ENCODE assay signal across 19 cellular contexts in genomic region chr1:36557041-36558000, GRCh38.
"Had no signal": no experiment of that assay in that cellular context is flagged by ENCODE, and none has a peak within 500 bp of the region (broad histone marks: within the 10 kb centered on the region; RNA-seq: fewer than 3 reads in every experiment).

No MANE protein-coding gene starts in this region.

- H3K27ac Mint-ChIP-seq: activated CD4-positive, alpha-beta T cell treated with anti-CD3 and anti-CD28 coated beads for 36 hours; activated T-cell treated with anti-CD3 and anti-CD28 coated beads, Interleukin-2, amount 50 U/mL, for 24 hours; activated T-helper 2 cell treated with anti-CD3 and anti-CD28 coated beads, Interferon-gamma antibody, Interleukin-2, Interleukin-4, amounts not matched to agents 10 μg/mL and 5 μg/mL and 100 μg/mL, durations not matched to agents 14 hours and 24 hours and 36 hours; dendritic cell treated with granulocyte-macrophage colony-stimulating factor and Interleukin-4, amounts not matched to agents 40 ng/mL and 50 ng/mL, for 4 days; nephron progenitor cell; stimulated activated naive CD8-positive, alpha-beta T cell treated with anti-CD3 and anti-CD28 coated beads, Interleukin-15, Interleukin-2, amounts not matched to agents 100 ng/mL and 50 ng/mL, for 24 hours; WTC11 had no signal

- H3K27ac ChIP-seq: adrenal gland, esophagus squamous epithelium, upper lobe of left lung had no signal

- H3K4me1 ChIP-seq: adrenal gland, esophagus squamous epithelium, upper lobe of left lung had no signal

- H3K4me3 Mint-ChIP-seq: activated CD4-positive, alpha-beta T cell treated with anti-CD3 and anti-CD28 coated beads for 36 hours; activated T-cell treated with anti-CD3 and anti-CD28 coated beads, Interleukin-2, amount 50 U/mL, for 24 hours; dendritic cell treated with granulocyte-macrophage colony-stimulating factor and Interleukin-4, amounts not matched to agents 40 ng/mL and 50 ng/mL, for 4 days; nephron progenitor cell; stimulated activated naive CD8-positive, alpha-beta T cell treated with anti-CD3 and anti-CD28 coated beads, Interleukin-15, Interleukin-2, amounts not matched to agents 100 ng/mL and 50 ng/mL, for 24 hours; WTC11 had no signal

- H3K36me3 ChIP-seq: adrenal gland, esophagus squamous epithelium, upper lobe of left lung had no signal

- H3K4me1 Mint-ChIP-seq: activated CD4-positive, alpha-beta T cell treated with anti-CD3 and anti-CD28 coated beads for 36 hours; WTC11 had no signal

- ATAC-seq: activated CD4-positive, alpha-beta T cell treated with anti-CD3 and anti-CD28 coated beads for 36 hours; left colon; WTC11 had no signal

- H3K9me3 ChIP-seq: adrenal gland, esophagus squamous epithelium, upper lobe of left lung had no signal

- H3K36me3 Mint-ChIP-seq: WTC11 had no signal

- DNase-seq: activated CD4-positive, alpha-beta T cell treated with anti-CD3 and anti-CD28 coated beads for 36 hours; activated CD4-positive, alpha-beta T cell treated with anti-CD3 and anti-CD28 coated beads, Interleukin-2, amount 50 U/mL, for 48 hours; activated naive CD4-positive, alpha-beta T cell treated with anti-CD3 and anti-CD28 coated beads, Interleukin-2, amount 50 U/mL, for 16 hours; activated T-cell treated with anti-CD3 and anti-CD28 coated beads, Interleukin-2, amount 50 U/mL, for 24 hours; adrenal gland; effector memory CD4-positive, alpha-beta T cell; esophagus squamous epithelium; hippocampal formation; left colon; mammary epithelial cell; nephron progenitor cell; occipital lobe; retina; stimulated activated CD4-positive, alpha-beta T cell treated with anti-CD3 and anti-CD28 coated beads, Interleukin-2, amount 100 ng/mL, for 24 hours; upper lobe of left lung had no signal

- H3K4me3 ChIP-seq: adrenal gland, esophagus squamous epithelium, upper lobe of left lung had no signal

- H3K9me3 Mint-ChIP-seq: activated T-cell treated with anti-CD3 and anti-CD28 coated beads, Interleukin-2, amount 50 U/mL, for 24 hours; activated T-helper 2 cell treated with anti-CD3 and anti-CD28 coated beads, Interferon-gamma antibody, Interleukin-2, Interleukin-4, amounts not matched to agents 10 μg/mL and 5 μg/mL and 100 μg/mL, durations not matched to agents 14 hours and 24 hours and 36 hours; dendritic cell treated with granulocyte-macrophage colony-stimulating factor and Interleukin-4, amounts not matched to agents 40 ng/mL and 50 ng/mL, for 4 days; nephron progenitor cell; stimulated activated naive CD8-positive, alpha-beta T cell treated with anti-CD3 and anti-CD28 coated beads, Interleukin-15, Interleukin-2, amounts not matched to agents 100 ng/mL and 50 ng/mL, for 24 hours; WTC11 had no signal
